30 cellular contexts compared by ENCODE assay signal in genomic region chr12:26428420-26428819, GRCh38.
"Had no signal": no experiment of that assay in that cellular context is flagged by ENCODE, and none has a peak within 500 bp of the region (broad histone marks: within the 10 kb centered on the region; RNA-seq: fewer than 3 reads in every experiment).

No MANE protein-coding gene starts in this region.

- DNase-seq: activated B cell treated with CpG ODN at 0.5 μM for 24 hours; activated CD4-positive, alpha-beta T cell treated with anti-CD3 and anti-CD28 coated beads, Interleukin-2, amount 50 U/mL, for 1 hour; activated CD8-positive, alpha-beta T cell treated with anti-CD3 and anti-CD28 coated beads for 36 hours; activated gamma-delta T cell treated with Interleukin-2 at 50 U/mL for 16 hours; activated naive CD4-positive, alpha-beta T cell treated with anti-CD3 and anti-CD28 coated beads, Interleukin-2, amount 50 U/mL, for 16 hours; activated naive CD8-positive, alpha-beta T cell treated with anti-CD3 and anti-CD28 coated beads, Interleukin-2, amount 50 U/mL, for 24 hours; activated T-cell treated with anti-CD3 and anti-CD28 coated beads, Interleukin-2, amount 50 U/mL, for 4 hours; aorta; cerebellar nuclear complex; colonic mucosa; effector CD8-positive, alpha-beta T cell; foreskin keratinocyte; heart left ventricle; hypothalamus; left ventricle myocardium inferior; natural killer cell; occipital lobe; psoas muscle; sigmoid colon; small intestine; stimulated activated CD4-positive, alpha-beta T cell treated with anti-CD3 and anti-CD28 coated beads, Interleukin-4, amount 100 ng/mL, for 24 hours; T-helper 17 cell; T1000; trophoblast cell had no signal

- H3K4me3 ChIP-seq: cardiac muscle cell, colonic mucosa, heart left ventricle, left ventricle myocardium inferior, lung, neural progenitor cell, psoas muscle, sigmoid colon, thoracic aorta had no signal

- ATAC-seq: activated CD8-positive, alpha-beta T cell treated with anti-CD3 and anti-CD28 coated beads for 36 hours; activated naive CD8-positive, alpha-beta T cell treated with anti-CD3 and anti-CD28 coated beads, Interleukin-2, amount 50 U/mL, for 24 hours; activated T-cell treated with anti-CD3 and anti-CD28 coated beads, Interleukin-2, amount 50 U/mL, for 4 hours; activated T-helper 17 cell treated with anti-CD3 and anti-CD28 coated beads, Interleukin-2, amount 50 U/mL, for 72 hours; foreskin keratinocyte; heart left ventricle; natural killer cell; psoas muscle; stimulated activated effector memory CD8-positive, alpha-beta T cell treated with anti-CD3 and anti-CD28 coated beads, Interleukin-12 subunit alpha, Interleukin-12 subunit beta, amount 100 ng/mL, for 72 hours; T-helper 17 cell had no signal
